In genomic region chr14:92638904-92639303, GRCh38 we compare ENCODE assay signal across 17 cellular contexts.
DNase-seq lines count a peak whose midpoint lies in the region; ATAC-seq, FAIRE-seq and TF ChIP-seq lines count a peak whose summit lies in the region.
"Had no signal": no experiment of that assay in that cellular context is flagged by ENCODE, and none has a peak within 500 bp of the region (broad histone marks: within the 10 kb centered on the region; RNA-seq: fewer than 3 reads in every experiment).

No MANE protein-coding gene starts in this region.

- TF ChIP-seq CTCF in A549 (IDR thresholded peaks at IDR 0.05), result no peak
- no peak for TF ChIP-seq CTCF in HCT116 (IDR thresholded peaks at IDR 0.05 in 2 of 3, conservative IDR thresholded peaks at IDR 0.05 in 1 of 3; ENCODE audit: borderline replicate concordance in 1 of 3, insufficient read depth in 1 of 3, low read depth in 2 of 3, low read length in 2 of 3)
- TF ChIP-seq CTCF in nephron progenitor cell (IDR thresholded peaks at IDR 0.05), result no peak

- no peaks in the 10 kb centered on the region for H3K36me3 ChIP-seq in HCT116 (ENCODE audit: control insufficient read depth in 1 of 2, insufficient read depth in 2 of 2, low read length in 2 of 2)
- no peaks in the 10 kb centered on the region for H3K36me3 ChIP-seq in CD4-positive, alpha-beta memory T cell (ENCODE audit: insufficient read depth, low read length)
- H3K36me3 ChIP-seq: uterus had no signal

- TF ChIP-seq POLR2A in A549 (IDR thresholded peaks at IDR 0.05; ENCODE audit: low read length) (no peak), HCT116 (IDR thresholded peaks at IDR 0.05; ENCODE audit: borderline replicate concordance, extremely low read depth, insufficient read depth, insufficient read length) (no peak)

- no peak overlapping the region for H2AFZ ChIP-seq in HCT116 (ENCODE audit: low read depth, low read length, poor library complexity, severe bottlenecking)
- H2AFZ ChIP-seq: hepatocyte had no signal

- POLR2A ChIA-PET in A549 (lab: Yijun Ruan, JAX), result no interaction called here
- POLR2A ChIA-PET in HCT116 (lab: Charles Lee), result no interaction called here
- POLR2A ChIA-PET in CD4-positive, alpha-beta memory T cell (lab: Charles Lee; ENCODE audit: partially characterized antibody), result no interaction called here

- H3K4me3 Mint-ChIP-seq in central memory CD8-positive, alpha-beta T cell, result no peak overlapping the region
- H3K4me3 Mint-ChIP-seq in nephron progenitor cell, result no peak overlapping the region
- no peak overlapping the region for H3K4me3 Mint-ChIP-seq in CD4-positive, alpha-beta memory T cell
- H3K4me3 Mint-ChIP-seq: endodermal cell had no signal

- peaks cover 10% of the 10 kb centered on the region for H3K36me3 Mint-ChIP-seq in central memory CD8-positive, alpha-beta T cell (ENCODE audit: insufficient read depth)
- H3K36me3 Mint-ChIP-seq in nephron progenitor cell (ENCODE audit: low read depth), result no peaks in the 10 kb centered on the region
- H3K36me3 Mint-ChIP-seq in CD4-positive, alpha-beta memory T cell, result no peaks in the 10 kb centered on the region

- no peaks in the 10 kb centered on the region for H3K9me2 ChIP-seq in HCT116 (ENCODE audit: insufficient read depth)

- H3K27me3 ChIP-seq in HCT116 (ENCODE audit: insufficient read depth, low read length), result no peaks in the 10 kb centered on the region
- H3K27me3 ChIP-seq in CD4-positive, alpha-beta memory T cell (ENCODE audit: insufficient read depth, low read length), result no peaks in the 10 kb centered on the region
- H3K27me3 ChIP-seq: hepatocyte, uterus had no signal

- no peaks in the 10 kb centered on the region for H3K9me3 Mint-ChIP-seq in central memory CD8-positive, alpha-beta T cell
- no peaks in the 10 kb centered on the region for H3K9me3 Mint-ChIP-seq in nephron progenitor cell
- peaks cover 0 to 1% (median 0%) of the 10 kb centered on the region in 8 donors for H3K9me3 Mint-ChIP-seq in CD4-positive, alpha-beta memory T cell
- H3K9me3 Mint-ChIP-seq: endodermal cell had no signal

- H3K4me3 ChIP-seq in A549 (no peak overlapping the region), HCT116 (replicated peaks in 1 of 2; ENCODE audit: low read depth in 1 of 2, low read length in 2 of 2) (no peak overlapping the region)
- H3K4me3 ChIP-seq in CD4-positive, alpha-beta memory T cell (ENCODE audit: low read length in 2 of 2), result no peak overlapping the region
- H3K4me3 ChIP-seq: hepatocyte, uterus had no signal

- DNase-seq in A549 (ENCODE audit: low read depth in 1 of 2, low spot score in 1 of 2) (no peak), HCT116 (ENCODE audit: low read depth, low spot score) (no peak), nephron progenitor cell (no peak), iPS-NIHi11 (ENCODE audit: low spot score) (no peak)
- DNase-seq in central memory CD8-positive, alpha-beta T cell (ENCODE audit: low spot score in 2 of 2), result no peak
- DNase-seq in CD4-positive, alpha-beta memory T cell, result no peak
- DNase-seq: activated naive CD4-positive, alpha-beta T cell treated with Interleukin-2 at 50 U/mL for 16 hours; endodermal cell; mesendoderm; NCI-H1417; nucleus accumbens; stimulated activated CD4-positive, alpha-beta T cell treated with anti-CD3 and anti-CD28 coated beads, Interleukin-2, amount 100 ng/mL, for 24 hours; uterus had no signal

- FAIRE-seq in A549 (lab: Jason Lieb, UNC), result no peak
- FAIRE-seq: keratinocyte had no signal

- H3K9ac ChIP-seq in HCT116 (ENCODE audit: low read length), result no peak overlapping the region

- H3K4me2 ChIP-seq in A549 (no peak overlapping the region), HCT116 (ENCODE audit: low read length) (no peak overlapping the region)
- H3K4me2 ChIP-seq: hepatocyte had no signal

- no peaks in the 10 kb centered on the region for H3K27me3 Mint-ChIP-seq in central memory CD8-positive, alpha-beta T cell
- no peaks in the 10 kb centered on the region for H3K27me3 Mint-ChIP-seq in nephron progenitor cell (ENCODE audit: low read depth, poor library complexity)
- no peaks in the 10 kb centered on the region for H3K27me3 Mint-ChIP-seq in CD4-positive, alpha-beta memory T cell

- no peak for TF ChIP-seq EP300 in A549 (IDR thresholded peaks at IDR 0.05)

- CTCF ChIA-PET in A549 (lab: Yijun Ruan, JAX), result no interaction called here
- CTCF ChIA-PET in HCT116 (lab: Charles Lee), result interaction anchor here (1.2 kb wide), 1 partner anchor 13 kb away, joined by 3 read pairs; no protein-coding TSS in a partner anchor
- CTCF ChIA-PET in CD4-positive, alpha-beta memory T cell (lab: Charles Lee; ENCODE audit: partially characterized antibody), result no interaction called here

- ATAC-seq in A549 (peak; percentile 57 to 71; a peak in 4 of 6 replicates), HCT116 (peak; percentile 37), GM21529 (IDR thresholded peaks at IDR 0.05; ENCODE audit: unreplicated experiment) (no peak), HG02610 (IDR thresholded peaks at IDR 0.05; ENCODE audit: unreplicated experiment) (no peak)
- ATAC-seq in central memory CD8-positive, alpha-beta T cell (replicated peaks; ENCODE audit: extremely low read depth, poor library complexity, severe bottlenecking), result no peak

- intact Hi-C loops in HCT116 (cut with micrococcal nuclease), result no loop called here
- intact Hi-C loops in CD4-positive, alpha-beta memory T cell (cut with micrococcal nuclease), result no loop called here

- WGBS in A549 (ENCODE audit: missing lambda C conversion rate), result 81% methylated on average over 4 of the region's 7 CpGs

- peak overlapping the region in 1 of 2 experiments; percentile 48; a peak in 1 of 6 replicates for H3K27ac ChIP-seq in A549
- H3K27ac ChIP-seq in HCT116 (ENCODE audit: low read depth, low read length), result no peak overlapping the region
- H3K27ac ChIP-seq in CD4-positive, alpha-beta memory T cell (ENCODE audit: low read depth, low read length), result no peak overlapping the region
- H3K27ac ChIP-seq: hepatocyte, uterus had no signal

- peaks cover 10% of the 10 kb centered on the region; the same call in 2 of the 3 replicates for H3K4me1 ChIP-seq in A549
- peaks cover 2 to 20% of the 10 kb centered on the region in 2 experiments for H3K4me1 ChIP-seq in HCT116 (ENCODE audit: control insufficient read depth in 1 of 2, insufficient read depth in 2 of 2, low read length in 2 of 2)
- no peaks in the 10 kb centered on the region for H3K4me1 ChIP-seq in CD4-positive, alpha-beta memory T cell (ENCODE audit: insufficient read depth, low read length)
- H3K4me1 ChIP-seq: uterus had no signal

- no TSS peak for BruUV-seq in HCT116 (replicated peaks; lab: Mats Ljungman, UMichigan)

- H3K79me2 ChIP-seq in HCT116 (ENCODE audit: insufficient read depth, low read length), result no peaks in the 10 kb centered on the region
- H3K79me2 ChIP-seq: hepatocyte had no signal

- peaks cover 18% of the 10 kb centered on the region for H3K4me1 Mint-ChIP-seq in central memory CD8-positive, alpha-beta T cell
- H3K4me1 Mint-ChIP-seq in nephron progenitor cell, result no peaks in the 10 kb centered on the region
- peaks cover 0 to 9% (median 4%) of the 10 kb centered on the region in 4 donors for H3K4me1 Mint-ChIP-seq in CD4-positive, alpha-beta memory T cell
- H3K4me1 Mint-ChIP-seq: endodermal cell had no signal

- RAD21 ChIA-PET in HCT116 (lab: Charles Lee; ENCODE audit: low non-redundant PET in 1 of 2, low total read pairs in 2 of 2, uncharacterized antibody in 2 of 2, unreplicated experiment in 2 of 2), result no interaction called here

- TF ChIP-seq RAD21 in A549 (conservative IDR thresholded peaks at IDR 0.05 in 1 of 2, IDR thresholded peaks at IDR 0.05 in 1 of 2) (no peak), HCT116 (IDR thresholded peaks at IDR 0.05; ENCODE audit: low read depth) (no peak)

- no peaks in the 10 kb centered on the region for H4K20me1 ChIP-seq in HCT116 (ENCODE audit: insufficient read depth)

- H3K27ac Mint-ChIP-seq in central memory CD8-positive, alpha-beta T cell (ENCODE audit: low read depth), result peak overlapping the region; percentile 88
- H3K27ac Mint-ChIP-seq in nephron progenitor cell, result peak overlapping the region; percentile 88
- peak overlapping the region in 2 of 7 donors; percentile 5 to 70 for H3K27ac Mint-ChIP-seq in CD4-positive, alpha-beta memory T cell
- H3K27ac Mint-ChIP-seq: endodermal cell had no signal

- H3K9me3 ChIP-seq in A549 (no peaks in the 10 kb centered on the region), HCT116 (ENCODE audit: control insufficient read depth in 1 of 2, insufficient read depth in 1 of 2, low read depth in 1 of 2, low read length in 2 of 2) (no peaks in the 10 kb centered on the region)
- no peaks in the 10 kb centered on the region for H3K9me3 ChIP-seq in CD4-positive, alpha-beta memory T cell (ENCODE audit: control insufficient read depth in 1 of 2, low read length in 2 of 2)
- H3K9me3 ChIP-seq: uterus had no signal

TF ChIP-seq in A549, 52 proteins besides CTCF, POLR2A, EP300 and RAD21 (continues in another document):
- TF ChIP-seq EHF (CRISPR knock-in tag; IDR thresholded peaks at IDR 0.05), result no peak
- TF ChIP-seq POLR2AphosphoS2 (conservative IDR thresholded peaks at IDR 0.05; ENCODE audit: low read length), result no peak
- no peak for TF ChIP-seq KDM1A (IDR thresholded peaks at IDR 0.05; ENCODE audit: low read depth)
- TF ChIP-seq CHD4 (IDR thresholded peaks at IDR 0.05; ENCODE audit: borderline replicate concordance), result no peak
- no peak for TF ChIP-seq EHMT2 (IDR thresholded peaks at IDR 0.05; ENCODE audit: low read depth)
- TF ChIP-seq HES2 (IDR thresholded peaks at IDR 0.05), result no peak
- no peak for TF ChIP-seq ESRRA (IDR thresholded peaks at IDR 0.05; ENCODE audit: borderline replicate concordance, low read length)

TF ChIP-seq in HCT116, 20 proteins besides CTCF, POLR2A, EP300 and RAD21:
- no peak for TF ChIP-seq EZH2 (IDR thresholded peaks at IDR 0.05)
- no peak for TF ChIP-seq ZBTB33 (IDR thresholded peaks at IDR 0.05; ENCODE audit: extremely low read depth, insufficient replicate concordance, low read length)

Comparison
In these comparisons a context has a peak if more than half of its experiments do, and no peak if none do; other contexts are left out.
1. ATAC-seq: peak in A549 (2 of 2) and HCT116 (single experiment); none in central memory CD8-positive, alpha-beta T cell (single experiment), GM21529 (single experiment) and HG02610 (single experiment).